22 cellular contexts compared by ENCODE assay signal in the genomic region with DNA sequence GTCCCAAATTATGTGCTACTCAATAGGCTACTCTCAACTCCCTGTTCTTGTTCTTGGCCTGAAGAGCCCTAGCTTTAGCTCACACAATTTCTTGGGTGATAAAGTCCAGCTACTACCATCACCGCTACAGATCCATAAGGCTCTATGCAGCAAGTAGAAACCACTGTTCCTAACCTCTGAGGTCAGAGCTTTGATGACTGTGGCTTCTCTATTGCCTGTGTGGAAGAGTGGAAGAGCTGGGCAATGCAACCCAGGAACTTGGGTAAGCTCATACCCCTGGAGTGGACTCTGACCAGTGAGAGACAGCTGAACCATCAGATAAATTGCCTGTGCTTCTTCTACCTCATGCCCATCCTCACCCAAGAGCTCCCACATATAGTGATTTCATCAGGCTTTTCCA.
"Had no signal": no experiment of that assay in that cellular context is flagged by ENCODE, and none has a peak within 500 bp of the region (broad histone marks: within the 10 kb centered on the region; RNA-seq: fewer than 3 reads in every experiment).

No MANE protein-coding gene starts in this region.

- H3K4me3 Mint-ChIP-seq: memory B cell; naive B cell; neural progenitor cell; stimulated activated memory B cell treated with anti-CD40 and anti-IgM and Interleukin-4, amounts not matched to agents 10 μg/mL and 1 μg/mL and 100 μg/mL, for 72 hours had no signal

- H3K36me3 ChIP-seq: heart right ventricle, neural progenitor cell, spleen, thoracic aorta had no signal

- H3K27ac Mint-ChIP-seq: memory B cell; naive B cell; neural progenitor cell; stimulated activated memory B cell treated with anti-CD40 and anti-IgM and Interleukin-4, amounts not matched to agents 10 μg/mL and 1 μg/mL and 100 μg/mL, for 72 hours had no signal

- H3K9me3 Mint-ChIP-seq: memory B cell; stimulated activated memory B cell treated with anti-CD40 and anti-IgM and Interleukin-4, amounts not matched to agents 10 μg/mL and 1 μg/mL and 100 μg/mL, for 72 hours had no signal

- H3K9me3 ChIP-seq: thoracic aorta had no signal

- H3K4me1 Mint-ChIP-seq: memory B cell, naive B cell, neural progenitor cell had no signal

- H3K27me3 ChIP-seq: heart right ventricle, neural progenitor cell, spleen had no signal

- DNase-seq: activated CD4-positive, alpha-beta T cell treated with anti-CD3 and anti-CD28 coated beads, Interleukin-2, amount 50 U/mL, for 1 hour; activated CD8-positive, alpha-beta memory T cell treated with anti-CD3 and anti-CD28 coated beads for 24 hours; activated CD8-positive, alpha-beta memory T cell treated with anti-CD3 and anti-CD28 coated beads, Interleukin-2, amount 50 U/mL, for 48 hours; activated effector memory CD4-positive, alpha-beta T cell treated with Interleukin-2 at 50 U/mL for 16 hours; activated naive CD4-positive, alpha-beta T cell treated with anti-CD3 and anti-CD28 coated beads, Interleukin-2, amount 50 U/mL, for 16 hours; activated T-cell treated with anti-CD3 and anti-CD28 coated beads, Interleukin-2, amount 50 U/mL, for 48 hours; aorta; cortex of kidney; erythroblast; heart right ventricle; left ventricle myocardium superior; naive B cell; spleen; stimulated activated CD4-positive, alpha-beta T cell treated with anti-CD3 and anti-CD28 coated beads, Interleukin-4, amount 100 ng/mL, for 4 hours; T-helper 1 cell; T-helper 9 cell had no signal

- H3K9ac ChIP-seq: neural progenitor cell had no signal

- H3K4me1 ChIP-seq: neural progenitor cell had no signal

- H3K4me3 ChIP-seq: heart right ventricle, neural progenitor cell, spleen had no signal

- H3K27ac ChIP-seq: heart right ventricle, neural progenitor cell, spleen had no signal

- ATAC-seq: activated CD4-positive, CD25-positive, alpha-beta regulatory T cell treated with anti-CD3 and anti-CD28 coated beads, Interleukin-2, amount 50 U/mL, for 24 hours; heart right ventricle; left ventricle myocardium superior; stimulated activated memory B cell treated with anti-CD40 and anti-IgM and Interleukin-4, amounts not matched to agents 10 μg/mL and 1 μg/mL and 100 μg/mL, for 72 hours had no signal

- H2AFZ ChIP-seq: neural progenitor cell had no signal

- H3K36me3 Mint-ChIP-seq: memory B cell; naive B cell; neural progenitor cell; stimulated activated memory B cell treated with anti-CD40 and anti-IgM and Interleukin-4, amounts not matched to agents 10 μg/mL and 1 μg/mL and 100 μg/mL, for 72 hours had no signal

- H3K4me2 ChIP-seq: neural progenitor cell had no signal

- FAIRE-seq: endometrium had no signal

- H3K27me3 Mint-ChIP-seq: memory B cell; stimulated activated memory B cell treated with anti-CD40 and anti-IgM and Interleukin-4, amounts not matched to agents 10 μg/mL and 1 μg/mL and 100 μg/mL, for 72 hours had no signal
